ENCODE assay signal across 8 cellular contexts in the genomic region with DNA sequence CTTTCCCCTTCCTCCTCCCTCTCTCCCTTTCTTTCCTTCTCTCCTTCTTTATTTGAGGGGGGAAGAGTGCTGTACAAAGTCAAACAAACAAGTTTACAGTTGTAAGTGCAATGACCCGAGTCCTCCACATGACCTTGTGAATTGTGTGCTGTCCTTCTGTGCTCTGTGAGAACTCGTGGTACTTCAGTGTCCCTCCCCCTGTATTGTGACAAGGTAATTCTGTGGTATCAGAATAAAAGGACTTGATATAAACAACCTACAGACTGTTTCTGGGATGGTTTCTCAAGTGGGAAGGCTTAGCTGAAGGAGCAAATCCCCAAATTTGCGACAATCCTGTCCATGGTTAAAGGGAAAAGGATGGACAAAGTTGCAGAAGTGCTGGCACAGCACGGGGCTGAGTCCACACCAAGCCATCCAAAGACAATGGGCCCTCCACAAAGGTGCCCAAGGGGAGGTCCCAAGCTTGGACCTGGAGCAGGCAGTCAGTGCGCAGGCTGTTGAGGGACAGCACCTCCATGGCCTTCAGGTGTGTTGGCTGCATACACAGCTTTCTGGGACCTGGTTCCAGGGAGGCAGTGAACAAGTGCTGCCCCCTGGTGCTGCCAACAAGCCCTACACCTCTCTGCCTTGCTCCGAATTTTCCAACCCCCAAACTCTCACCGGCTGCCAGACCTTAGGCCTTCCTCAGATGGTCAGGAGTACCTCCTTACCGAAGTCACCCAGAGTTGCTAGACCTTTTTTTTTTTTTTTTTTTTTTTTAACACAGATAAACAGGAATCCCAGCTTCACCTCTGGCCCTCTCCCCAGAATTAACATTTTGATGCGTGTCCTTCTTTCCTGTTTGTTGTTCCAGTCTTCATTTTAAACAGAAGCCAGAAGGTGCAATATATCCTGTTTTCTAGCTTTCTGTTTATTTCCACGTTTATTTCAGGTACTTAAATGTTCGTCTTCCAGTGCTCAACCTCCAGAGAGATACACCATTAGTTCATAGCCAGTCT. TPM values are rescaled to one million over a fixed set of nuclear protein-coding genes. Genes with fewer than 3 reads are reported as not detected.
DNase-seq lines count a peak whose midpoint lies in the region; ATAC-seq and TF ChIP-seq lines count a peak whose summit lies in the region.

No MANE protein-coding gene starts in this region.

- DNase-seq in AG09319 (ENCODE audit: extremely low read depth, low read depth): no peak
- peak; percentile 73 for DNase-seq in HT-29 (ENCODE audit: low spot score)
- peak; percentile 39 to 54 for DNase-seq in activated CD8-positive, alpha-beta memory T cell treated with anti-CD3 and anti-CD28 coated beads for 1 hour (ENCODE audit: extremely low read depth in 1 of 2, low read depth in 1 of 2)
- peak; percentile 12 for DNase-seq in epithelial cell of prostate (ENCODE audit: low read depth, low spot score)
- DNase-seq in thyroid gland: peak; percentile 80 to 83
- DNase-seq in erythroblast (lab: John Stamatoyannopoulos, UW): no peak

- no peak for TF ChIP-seq POLR2A in thyroid gland (IDR thresholded peaks at IDR 0.05)
- no peak for TF ChIP-seq POLR2A in erythroblast (IDR thresholded peaks at IDR 0.05; ENCODE audit: low read length)

- intact Hi-C loops in thyroid gland (cut with DNase I): loop anchor here (5.0 kb wide), 1 partner anchor 134 kb away; no protein-coding TSS in a partner anchor

- no peaks in the 10 kb centered on the region for H3K9me3 ChIP-seq in thyroid gland

- peaks cover 5% of the 10 kb centered on the region for H3K36me3 Mint-ChIP-seq in nephron (ENCODE audit: low read depth)

- H3K27me3 ChIP-seq in thyroid gland: no peaks in the 10 kb centered on the region

- no peak for ATAC-seq in GM21367 (IDR thresholded peaks at IDR 0.05; ENCODE audit: unreplicated experiment)

- H3K27ac Mint-ChIP-seq in nephron: peak overlapping the region; percentile 67 to 89 (median 87)

- WGBS in thyroid gland, 2 donors: 33 to 35% methylated on average over 11 of the region's 11 CpGs

- no peaks in the 10 kb centered on the region for H3K9me3 Mint-ChIP-seq in nephron

- H3K27ac ChIP-seq in epithelial cell of prostate (no peak overlapping the region), thyroid gland (no peak overlapping the region)

- peak overlapping the region; percentile 74 to 88 (median 86) for H3K4me3 Mint-ChIP-seq in nephron

- peaks cover 24% of the 10 kb centered on the region for H3K4me1 Mint-ChIP-seq in nephron

- TF ChIP-seq CTCF in AG09319 (IDR thresholded peaks at IDR 0.05; ENCODE audit: low read depth, low read length) (peak; percentile 82), nephron (IDR thresholded peaks at IDR 0.05; ENCODE audit: unreplicated experiment in 3 of 3) (peak; percentile 77 to 90 (median 86)), thyroid gland (IDR thresholded peaks at IDR 0.05) (peak; percentile 31 to 94 (median 86))

- peaks cover 0 to 6% of the 10 kb centered on the region in 2 donors for H3K36me3 ChIP-seq in thyroid gland

- peaks cover 6% of the 10 kb centered on the region for H3K27me3 Mint-ChIP-seq in nephron (ENCODE audit: low read depth)

- H3K4me1 ChIP-seq in thyroid gland: peaks cover 14 to 17% of the 10 kb centered on the region in 2 donors

- H3K4me3 ChIP-seq in thyroid gland (replicated peaks in 1 of 3): no peak overlapping the region

RNA-seq across cellular contexts. Expression of gene APEH, which starts 2.6 kb away (rescaled TPM):
- total RNA-seq in HT-29 (2014; rRNA removed; shearing (Covaris generic)): 246 and 254 TPM in 2 replicates
- 100 to 1,000 TPM in 3 of 4 donors, 10 to 100 TPM in 1; 92.2 to 219 (median 185) TPM for total RNA-seq in thyroid gland

RNA-seq across cellular contexts. Expression of gene MST1, which starts 17.7 kb away (rescaled TPM):
- 2.2 and 3.3 TPM in 2 replicates for total RNA-seq in HT-29 (2014; rRNA removed; shearing (Covaris generic))
- total RNA-seq in thyroid gland: 10 to 100 TPM; 21.5 to 43.5 (median 40.7) TPM

RNA-seq across cellular contexts. Expression of gene RNF123, which starts 17.8 kb away (rescaled TPM):
- total RNA-seq in HT-29 (2014; rRNA removed; shearing (Covaris generic)): 22.4 and 24.3 TPM in 2 replicates
- 10 to 100 TPM; 25.9 to 36.8 (median 33.5) TPM for total RNA-seq in thyroid gland

RNA-seq across cellular contexts. Expression of gene AMIGO3, which starts 47.9 kb away (rescaled TPM):
- 2.0 and 2.7 TPM in 2 replicates for total RNA-seq in HT-29 (2014; rRNA removed; shearing (Covaris generic))
- 1 to 10 TPM in 2 of 4 donors, under 1 TPM in 2; 0.40 to 2.8 (median 1.0) TPM for total RNA-seq in thyroid gland

RNA-seq across cellular contexts. Expression of gene GMPPB, which starts 52.2 kb away (rescaled TPM):
- total RNA-seq in HT-29 (2014; rRNA removed; shearing (Covaris generic)): 40.0 and 45.1 TPM in 2 replicates
- 10 to 100 TPM; 28.5 to 85.6 (median 57.7) TPM for total RNA-seq in thyroid gland

Comparison
In these comparisons a context has a peak if more than half of its experiments do, and no peak if none do; other contexts are left out.
1. DNase-seq: peak in HT-29 (single experiment), activated CD8-positive, alpha-beta memory T cell treated with anti-CD3 and anti-CD28 coated beads for 1 hour (2 of 2), epithelial cell of prostate (single experiment) and thyroid gland (2 of 2); none in AG09319 (single experiment) and erythroblast (0 of 2).
2. Peak in every context shown above with its lines, with median percentiles within 50 percentile points of each other: CTCF ChIP-seq.